Comparison of ENCODE assay signal across 8 cellular contexts in genomic region chr2:195498176-195498575, GRCh38.
DNase-seq lines count a peak whose midpoint lies in the region; ATAC-seq and TF ChIP-seq lines count a peak whose summit lies in the region.

No MANE protein-coding gene starts in this region.

- DNase-seq in AG09309 (ENCODE audit: low read depth): no peak
- peak; percentile 40 for DNase-seq in MV-4-11 (lab: John Stamatoyannopoulos, UW)
- peak; percentile 42 to 45 for DNase-seq in activated T-cell treated with anti-CD3 and anti-CD28 coated beads, Interleukin-2, amount 50 U/mL, for 72 hours
- no peak for DNase-seq in heart right ventricle
- DNase-seq in stimulated activated CD4-positive, alpha-beta T cell treated with anti-CD3 and anti-CD28 coated beads, Interleukin-4, amount 100 ng/mL, for 4 hours: peak; percentile 34 to 66
- DNase-seq in foreskin melanocyte: no peak

- peaks cover 0 to 2% of the 10 kb centered on the region in 2 donors for H3K36me3 Mint-ChIP-seq in activated T-cell treated with anti-CD3 and anti-CD28 coated beads, Interleukin-2, amount 50 U/mL, for 72 hours (ENCODE audit: insufficient read depth in 2 of 2)

- H3K9me3 Mint-ChIP-seq in activated T-cell treated with anti-CD3 and anti-CD28 coated beads, Interleukin-2, amount 50 U/mL, for 72 hours: peaks cover 2 to 4% of the 10 kb centered on the region in 2 donors

- peak; percentile 23 for TF ChIP-seq CTCF in AG09309 (IDR thresholded peaks at IDR 0.05; ENCODE audit: control insufficient read depth, insufficient read depth, low read depth, low read length, missing control alignments)
- TF ChIP-seq CTCF in heart right ventricle (IDR thresholded peaks at IDR 0.05): peak in 7 of 9 donors; percentile 8 to 56 (median 41)

- no peaks in the 10 kb centered on the region for H3K27me3 Mint-ChIP-seq in activated T-cell treated with anti-CD3 and anti-CD28 coated beads, Interleukin-2, amount 50 U/mL, for 72 hours (ENCODE audit: low read depth)

- H3K4me3 ChIP-seq in AG09309 (ENCODE audit: control insufficient read depth, low read depth, low read length) (no peak overlapping the region), heart right ventricle (no peak overlapping the region)

- H3K27me3 ChIP-seq in heart right ventricle: no peaks in the 10 kb centered on the region

- H3K36me3 ChIP-seq in heart right ventricle: no peaks in the 10 kb centered on the region

- no peaks in the 10 kb centered on the region for H3K9me3 ChIP-seq in heart right ventricle

- peaks cover 50% of the 10 kb centered on the region for H3K4me1 Mint-ChIP-seq in activated T-cell treated with anti-CD3 and anti-CD28 coated beads, Interleukin-2, amount 50 U/mL, for 72 hours (ENCODE audit: low read depth)

- no peak overlapping the region for H3K27ac ChIP-seq in heart right ventricle

- peak overlapping the region; percentile 20 for H3K27ac Mint-ChIP-seq in activated T-cell treated with anti-CD3 and anti-CD28 coated beads, Interleukin-2, amount 50 U/mL, for 72 hours

- intact Hi-C loops in heart right ventricle (cut with DNase I): loop anchor here in 4 of 10 donors (5.0 to 10.0 kb wide), 3 partner anchors 157 to 164 kb away; partner anchors contain the start of gene SLC39A10 (in 2 of the 4)

- H3K4me1 ChIP-seq in heart right ventricle: no peaks in the 10 kb centered on the region

- no peak overlapping the region for H3K4me3 Mint-ChIP-seq in activated T-cell treated with anti-CD3 and anti-CD28 coated beads, Interleukin-2, amount 50 U/mL, for 72 hours

- ATAC-seq in GM18907 (IDR thresholded peaks at IDR 0.05; ENCODE audit: unreplicated experiment) (peak; percentile 63), heart right ventricle (no peak), HG02973 (IDR thresholded peaks at IDR 0.05; ENCODE audit: unreplicated experiment) (no peak)
- no peak for ATAC-seq in activated T-cell treated with anti-CD3 and anti-CD28 coated beads, Interleukin-2, amount 50 U/mL, for 72 hours (replicated peaks in 1 of 2)

Comparison
In these comparisons a context has a peak if more than half of its experiments do, and no peak if none do; other contexts are left out.
1. DNase-seq: peak in MV-4-11 (single experiment), activated T-cell treated with anti-CD3 and anti-CD28 coated beads, Interleukin-2, amount 50 U/mL, for 72 hours (2 of 2) and stimulated activated CD4-positive, alpha-beta T cell treated with anti-CD3 and anti-CD28 coated beads, Interleukin-4, amount 100 ng/mL, for 4 hours (2 of 2); none in AG09309 (single experiment), heart right ventricle (0 of 2) and foreskin melanocyte (single experiment).